In genomic region chr13:40672310-40673060, GRCh38 we compare ENCODE assay signal across 8 cellular contexts. TPM values are rescaled to one million over a fixed set of nuclear protein-coding genes. Genes with fewer than 3 reads are reported as not detected.
DNase-seq lines count a peak whose midpoint lies in the region; ATAC-seq, FAIRE-seq and TF ChIP-seq lines count a peak whose summit lies in the region.
"Had no signal": no experiment of that assay in that cellular context is flagged by ENCODE, and none has a peak within 500 bp of the region (broad histone marks: within the 10 kb centered on the region; RNA-seq: fewer than 3 reads in every experiment).

No MANE protein-coding gene starts in this region.

- H3K4me3 ChIP-seq in K562, result no peak overlapping the region

- no peak overlapping the region for H2BK20ac ChIP-seq in H9 (ENCODE audit: low read depth, low read length, poor library complexity, severe bottlenecking)

- H3K27me3 ChIP-seq in H9 (ENCODE audit: insufficient read depth, low read length) (no peaks in the 10 kb centered on the region), K562 (ENCODE audit: control insufficient read depth in 2 of 2, insufficient read depth in 2 of 2, low read length in 2 of 2) (no peaks in the 10 kb centered on the region)

- in situ Hi-C loops in K562 (cut with MboI), result no loop called here

- intact Hi-C loops in K562 (cut with micrococcal nuclease), result no loop called here

- H4K5ac ChIP-seq in H9 (ENCODE audit: insufficient read length, low read depth, low read length), result no peak overlapping the region

- no peak for TF ChIP-seq POLR2A in K562 (conservative IDR thresholded peaks at IDR 0.05)

- ATAC-seq in K562 (peak; percentile 94), HG03571 (IDR thresholded peaks at IDR 0.05; ENCODE audit: unreplicated experiment) (no peak)

- POLR2A ChIA-PET in K562 (lab: Yijun Ruan, JAX) (interaction anchor here (0.7 kb wide), 1 partner anchor 59 kb away, joined by 3 read pairs; no protein-coding TSS in a partner anchor), GM10248 (lab: Yijun Ruan, JAX) (no interaction called here)

- H3K36me3 Mint-ChIP-seq in H9 (ENCODE audit: insufficient read depth in 1 of 3, low read depth in 3 of 3), result no peaks in the 10 kb centered on the region
- no peaks in the 10 kb centered on the region for H3K36me3 Mint-ChIP-seq in osteocyte (ENCODE audit: unreplicated experiment)

- H2BK12ac ChIP-seq in H9 (ENCODE audit: insufficient read length, low read depth, low read length), result no peak overlapping the region

- no peak overlapping the region for H4K91ac ChIP-seq in H9 (ENCODE audit: insufficient read length, low read depth, low read length)

- no peak overlapping the region for H3K9ac ChIP-seq in H9 (ENCODE audit: extremely low read depth, insufficient read length, low read length)
- peak overlapping the region in 1 of 2 experiments; percentile 43; a peak in 2 of 4 replicates for H3K9ac ChIP-seq in K562 (ENCODE audit: insufficient read depth in 1 of 2, low read depth in 2 of 2, low read length in 2 of 2)

- no peak overlapping the region for H2BK15ac ChIP-seq in H9 (ENCODE audit: low read depth, low read length)

- H3K4me1 Mint-ChIP-seq in H9 (peaks cover 72% of the 10 kb centered on the region in 2 experiments), osteocyte (ENCODE audit: unreplicated experiment) (peaks cover 18% of the 10 kb centered on the region)

- WGBS in H9 (ENCODE audit: extremely low coverage, insufficient read length, low lambda C conversion rate), result no CpG with 5 or more reads among the region's 3 CpGs
- 3% methylated on average over 3 of the region's 3 CpGs for WGBS in K562 (ENCODE audit: insufficient coverage, low coverage, missing lambda C conversion rate)

- H3T11ph ChIP-seq in H9 (ENCODE audit: low read length), result no peak overlapping the region

- no peaks in the 10 kb centered on the region for H3K9me3 ChIP-seq in H9 (ENCODE audit: control insufficient read depth, low read depth, low read length)
- H3K9me3 ChIP-seq in K562 (replicated peaks; ENCODE audit: control insufficient read depth, insufficient read depth, low read depth, low read length), result no peaks in the 10 kb centered on the region

- CTCF ChIA-PET in K562 (lab: Yijun Ruan, JAX; ENCODE audit: low intra/inter-chr PET ratio), result no interaction called here
- CTCF ChIA-PET in GM10248 (lab: Yijun Ruan, JAX), result interaction anchor here (1.1 to 4.5 kb wide), 6 partner anchors 10 to 730 kb away, joined by 3 to 37 read pairs (median 6); no protein-coding TSS in a partner anchor

- TF ChIP-seq RAD21 in K562 (CRISPR knock-in tag; conservative IDR thresholded peaks at IDR 0.05 in 1 of 2, IDR thresholded peaks at IDR 0.05 in 1 of 2), result no peak

- no peaks in the 10 kb centered on the region for H3K9me3 Mint-ChIP-seq in H9
- H3K9me3 Mint-ChIP-seq in osteocyte (ENCODE audit: unreplicated experiment), result no peaks in the 10 kb centered on the region

- no peak overlapping the region for H3K4ac ChIP-seq in H9 (ENCODE audit: low read depth, low read length)

- H3K27ac Mint-ChIP-seq in H9 (peak overlapping the region; percentile 47 to 98 (median 96); a peak in 6 of 7 replicates), osteocyte (ENCODE audit: unreplicated experiment) (peak overlapping the region; percentile 27)

- no peak overlapping the region for H2BK120ac ChIP-seq in H9 (ENCODE audit: low read depth, low read length, poor library complexity, severe bottlenecking)

- H2BK5ac ChIP-seq in H9 (ENCODE audit: insufficient read length, low read length), result no peak overlapping the region

- H3K56ac ChIP-seq in H9 (ENCODE audit: insufficient read length, low read depth, low read length), result no peak overlapping the region

- no peaks in the 10 kb centered on the region for H3K27me3 Mint-ChIP-seq in H9 (ENCODE audit: low read depth)
- no peaks in the 10 kb centered on the region for H3K27me3 Mint-ChIP-seq in osteocyte (ENCODE audit: unreplicated experiment)

- no peaks in the 10 kb centered on the region for H3K79me1 ChIP-seq in H9 (ENCODE audit: insufficient read depth, low read depth, low read length, poor library complexity, severe bottlenecking)

- no TSS peak for BruUV-seq in K562 (replicated peaks; lab: Mats Ljungman, UMichigan)

- H3K4me1 ChIP-seq in H9 (ENCODE audit: insufficient read depth, low read length) (peaks cover 9% of the 10 kb centered on the region), K562 (replicated peaks in 1 of 2; ENCODE audit: control insufficient read depth in 2 of 2, insufficient read depth in 2 of 2, low read length in 2 of 2) (peaks cover 4 to 17% of the 10 kb centered on the region in 2 experiments; a peak in 3 of 5 replicates)

- H3K14ac ChIP-seq in H9 (ENCODE audit: insufficient read depth, low read length), result no peak overlapping the region

- H3K79me2 ChIP-seq in H9 (ENCODE audit: insufficient read depth, low read length) (no peaks in the 10 kb centered on the region), K562 (ENCODE audit: control insufficient read depth, insufficient read depth, low read length) (no peaks in the 10 kb centered on the region)

- H3K4me3 Mint-ChIP-seq in H9 (peak overlapping the region in 1 of 2 experiments; percentile 31; a peak in 3 of 5 replicates), osteocyte (ENCODE audit: unreplicated experiment) (no peak overlapping the region)

- TF ChIP-seq EP300 in K562 (IDR thresholded peaks at IDR 0.05; ENCODE audit: low read length), result peak; percentile 77

- H3K27ac ChIP-seq in H9 (ENCODE audit: insufficient read length, low read depth, low read length) (peak overlapping the region; percentile 60), K562 (ENCODE audit: extremely low read depth, low read depth, low read length) (no peak overlapping the region)

- no peaks in the 10 kb centered on the region for H3K36me3 ChIP-seq in K562 (ENCODE audit: control insufficient read depth, insufficient read depth, low read length)

- no peak overlapping the region for H3K23ac ChIP-seq in H9 (ENCODE audit: insufficient read length, low read depth, low read length)

- FAIRE-seq in K562 (lab: Jason Lieb, UNC), result peak; percentile 98

- no peak overlapping the region for H4K8ac ChIP-seq in H9 (replicated peaks; ENCODE audit: insufficient read length, low read depth, low read length)

- peaks cover 4% of the 10 kb centered on the region for H3K23me2 ChIP-seq in H9 (ENCODE audit: insufficient read length, low read depth, low read length, poor library complexity, severe bottlenecking)

- H2AFZ ChIP-seq in H9 (ENCODE audit: low read length) (no peak overlapping the region), K562 (ENCODE audit: low read depth, low read length) (no peak overlapping the region)

- no peak overlapping the region for H2AK5ac ChIP-seq in H9 (ENCODE audit: insufficient read length, low read length)

- H3K9me1 ChIP-seq in K562 (ENCODE audit: control insufficient read depth, insufficient read depth, low read length), result no peaks in the 10 kb centered on the region

- H3K4me2 ChIP-seq in H9 (ENCODE audit: insufficient read depth, insufficient read length, low read length) (no peak overlapping the region), K562 (ENCODE audit: insufficient read depth, low read length) (peak overlapping the region; percentile 12; the same call in 1 of the 2 replicates)

- DNase-seq in H9 (no peak), NCI-H2171 (lab: John Stamatoyannopoulos, UW) (peak; percentile 69), K562 (ENCODE audit: extremely low read depth in 1 of 4, low spot score in 3 of 4) (peak; percentile 70 to 85 (median 77)), osteocyte (ENCODE audit: extremely low spot score, unreplicated experiment) (no peak), GF-D8 (lab: John Stamatoyannopoulos, UW) (no peak), GM10248 (ENCODE audit: extremely low spot score) (no peak)
- DNase-seq: left cardiac atrium had no signal

- no peak overlapping the region for H3K18ac ChIP-seq in H9 (ENCODE audit: insufficient read length, low read depth, low read length)

- no peaks in the 10 kb centered on the region for H4K20me1 ChIP-seq in H9 (ENCODE audit: control insufficient read depth, insufficient read depth, insufficient read length)
- H4K20me1 ChIP-seq in K562 (replicated peaks; ENCODE audit: control insufficient read depth, insufficient read depth, low read length), result no peaks in the 10 kb centered on the region

- TF ChIP-seq CTCF in H9 (conservative IDR thresholded peaks at IDR 0.05), result no peak
- TF ChIP-seq CTCF in K562 (IDR thresholded peaks at IDR 0.05 in 2 of 3, conservative IDR thresholded peaks at IDR 0.05 in 1 of 3; ENCODE audit: insufficient read depth in 2 of 3, low read depth in 1 of 3, low read length in 3 of 3), result no peak
- no peak for TF ChIP-seq CTCF in osteocyte (IDR thresholded peaks at IDR 0.05)
- no peak for TF ChIP-seq CTCF in GM10248 (IDR thresholded peaks at IDR 0.05; ENCODE audit: control extremely low read depth, extremely low read depth, low read depth, missing control alignments)

TF ChIP-seq in K562, 482 proteins besides CTCF, POLR2A, EP300 and RAD21 (continues in another document):
- TF ChIP-seq TAF7 (tag; IDR thresholded peaks at IDR 0.05) (no peak), C11orf30 (IDR thresholded peaks at IDR 0.05; ENCODE audit: low read depth) (peak; percentile 86), CHD2 (IDR thresholded peaks at IDR 0.05; ENCODE audit: low read depth, low read length) (no peak), KHSRP (IDR thresholded peaks at IDR 0.05) (no peak), ARHGAP35 (IDR thresholded peaks at IDR 0.05; ENCODE audit: partially characterized antibody) (no peak), PHTF2 (CRISPR knock-in tag; IDR thresholded peaks at IDR 0.05) (no peak), PURB (CRISPR knock-in tag; IDR thresholded peaks at IDR 0.05; ENCODE audit: low read depth) (no peak), U2AF1 (optimal IDR thresholded peaks at IDR 0.05; ENCODE audit: low read depth, low read length) (no peak)

RNA-seq across cellular contexts. Expression of gene FOXO1, which starts 6.0 kb away (rescaled TPM):
- total RNA-seq in H9 (2021) (43.5 and 44.6 TPM in 2 replicates), K562 (2014; rRNA removed) (0.18 and 0.33 TPM in 2 replicates), K562 (2014; rRNA removed; fragmentation: Illumina TruSeq; extraction: Trizol) (0.25 and 0.41 TPM in 2 replicates), K562 (2015; rRNA removed; fragmentation: Illumina TruSeq; extraction: Trizol) (0.04 and 0.15 TPM in 2 replicates), K562 (2021) (0.67 and 0.73 TPM in 2 replicates), osteocyte (8.6 and 10.0 TPM in 2 replicates)
- total RNA-seq in K562 (2011; cell fraction: chromatin; rRNA removed; ENCODE audit: low replicate concordance), result 1.1 and 2.1 TPM in 2 replicates
- total RNA-seq in K562 (2011; cell fraction: nucleolus; rRNA removed), result 1.2 TPM in 2 replicates
- 1.5 and 2.4 TPM in 2 replicates for total RNA-seq in K562 (2011; cell fraction: nucleoplasm; rRNA removed)
- polyA plus RNA-seq in K562 (2011; rRNA removed) (0.53 and 1.2 TPM in 2 replicates), K562 (2014; fragmentation: Illumina TruSeq; extraction: Trizol) (0.43 and 0.48 TPM in 2 replicates), K562 (2014; fragmentation: Nextera tagmentation; extraction: Ambion mirVana) (under 1 TPM; 0.10 to 0.20 TPM), K562 (2014; rRNA removed) (0.13 and 0.36 TPM in 2 replicates)
- 0.51 and 0.83 TPM in 2 replicates for polyA plus RNA-seq in K562 (2011; cell fraction: cytosol; rRNA removed)
- polyA plus RNA-seq in K562 (2011; cell fraction: nucleus; rRNA removed), result 0.58 and 1.2 TPM in 2 replicates
- polyA plus RNA-seq in K562 (2012), result 0.18 and 0.20 TPM in 2 replicates
- polyA minus RNA-seq in K562 (2011; rRNA and poly(A)+ RNA removed), result 1.1 and 3.7 TPM in 2 replicates
- polyA minus RNA-seq in K562 (2011; cell fraction: cytosol; rRNA and poly(A)+ RNA removed), result 1.4 and 1.5 TPM in 2 replicates
- polyA minus RNA-seq in K562 (2011; cell fraction: nucleus; rRNA and poly(A)+ RNA removed), result 0.54 and 1.7 TPM in 2 replicates

Comparison
In these comparisons a context has a peak if more than half of its experiments do, and no peak if none do; other contexts are left out.
1. DNase-seq: peak in NCI-H2171 (single experiment) and K562 (4 of 4); none in H9 (single experiment), osteocyte (single experiment), GF-D8 (single experiment) and GM10248 (single experiment).